In the genomic region with DNA sequence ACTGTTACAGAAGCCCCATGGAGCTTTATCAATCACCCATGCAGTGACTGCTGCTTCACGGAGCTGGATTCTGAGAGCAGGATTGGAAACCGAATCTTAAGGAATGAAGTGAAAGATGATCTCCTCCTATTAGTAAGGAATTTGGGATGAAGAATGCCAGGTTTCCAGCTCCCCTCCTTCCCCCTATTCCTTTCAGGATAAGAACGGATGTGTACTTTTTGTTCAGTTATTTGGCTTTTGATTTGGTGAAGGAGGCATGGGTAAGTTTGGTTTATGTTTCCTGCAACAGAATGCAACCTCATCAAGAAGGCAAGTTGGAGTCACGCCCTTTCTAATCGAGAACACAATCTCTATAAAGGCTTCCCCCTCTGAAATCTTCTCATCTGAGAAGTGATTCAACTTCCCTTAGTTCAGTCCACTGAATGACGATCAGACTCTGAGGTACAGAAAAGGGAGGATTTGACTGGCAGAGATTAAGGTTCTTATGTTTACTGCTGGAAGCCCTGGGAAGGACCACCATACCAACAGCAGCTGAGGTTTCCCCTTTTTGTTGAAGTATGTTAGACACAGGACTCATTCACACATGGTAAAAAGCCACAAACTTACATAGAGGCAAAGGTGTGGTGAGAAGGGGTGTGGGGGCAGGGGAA, we compare ENCODE assay signal across 8 cellular contexts. TPM values are rescaled to one million over a fixed set of nuclear protein-coding genes. Genes with fewer than 3 reads are reported as not detected.
DNase-seq lines count a peak whose midpoint lies in the region; ATAC-seq, FAIRE-seq and TF ChIP-seq lines count a peak whose summit lies in the region.

No MANE protein-coding gene starts in this region.

- intact Hi-C loops in K562 (cut with micrococcal nuclease) (no loop called here), sciatic nerve (cut with DNase I) (no loop called here)

- no peak overlapping the region for H4K8ac ChIP-seq in mesendoderm (ENCODE audit: low read depth, low read length)

- TF ChIP-seq CTCF in BJ (IDR thresholded peaks at IDR 0.05; ENCODE audit: insufficient read depth, low read depth, low read length), result no peak
- TF ChIP-seq CTCF in MM.1S (IDR thresholded peaks at IDR 0.05; ENCODE audit: low read length), result no peak
- no peak for TF ChIP-seq CTCF in K562 (IDR thresholded peaks at IDR 0.05 in 2 of 3, conservative IDR thresholded peaks at IDR 0.05 in 1 of 3; ENCODE audit: insufficient read depth in 2 of 3, low read depth in 1 of 3, low read length in 3 of 3)

- no peak for FAIRE-seq in K562 (lab: Jason Lieb, UNC)

- 16% methylated on average over 6 of the region's 6 CpGs for WGBS in K562 (ENCODE audit: insufficient coverage, low coverage, missing lambda C conversion rate)
- no CpG with 5 or more reads among the region's 6 CpGs for WGBS in mesendoderm (ENCODE audit: extremely low coverage, insufficient coverage, low lambda C conversion rate)

- H3K9me1 ChIP-seq in K562 (ENCODE audit: control insufficient read depth, insufficient read depth, low read length), result no peaks in the 10 kb centered on the region

- ATAC-seq in K562 (peak; percentile 42; the same call in 2 of the 3 replicates), GM19455 (IDR thresholded peaks at IDR 0.05; ENCODE audit: unreplicated experiment) (no peak), sciatic nerve (no peak)

- H3K27me3 ChIP-seq in BJ (ENCODE audit: control insufficient read depth, insufficient read depth, low read length), result no peaks in the 10 kb centered on the region
- no peaks in the 10 kb centered on the region for H3K27me3 ChIP-seq in MM.1S (replicated peaks; ENCODE audit: insufficient read depth, low read length)
- no peaks in the 10 kb centered on the region for H3K27me3 ChIP-seq in K562 (ENCODE audit: control insufficient read depth in 2 of 2, insufficient read depth in 2 of 2, low read length in 2 of 2)
- no peaks in the 10 kb centered on the region for H3K27me3 ChIP-seq in mesendoderm (ENCODE audit: insufficient read depth, low read length, poor library complexity)

- H2BK5ac ChIP-seq in mesendoderm (ENCODE audit: low read length), result no peak overlapping the region

- H3K9ac ChIP-seq in MM.1S (ENCODE audit: low read length) (no peak overlapping the region), K562 (ENCODE audit: insufficient read depth in 1 of 2, low read depth in 2 of 2, low read length in 2 of 2) (no peak overlapping the region), mesendoderm (ENCODE audit: low read length) (peak overlapping the region; percentile 8)

- H3K4ac ChIP-seq in mesendoderm (ENCODE audit: low read depth, low read length), result no peak overlapping the region

- peak overlapping the region; percentile 36; the same call in 1 of the 2 replicates for H3K4me2 ChIP-seq in MM.1S (ENCODE audit: low read depth, low read length)
- H3K4me2 ChIP-seq in K562 (ENCODE audit: insufficient read depth, low read length), result no peak overlapping the region
- H3K4me2 ChIP-seq in mesendoderm (ENCODE audit: low read length), result no peak overlapping the region

- H3K27ac ChIP-seq in MM.1S (ENCODE audit: low read length) (peak overlapping the region; percentile 52; the same call in 1 of the 2 replicates), K562 (ENCODE audit: extremely low read depth, low read depth, low read length) (no peak overlapping the region), mesendoderm (ENCODE audit: low read depth, low read length) (peak overlapping the region; percentile 11)

- TF ChIP-seq RAD21 in K562 (CRISPR knock-in tag; conservative IDR thresholded peaks at IDR 0.05 in 1 of 2, IDR thresholded peaks at IDR 0.05 in 1 of 2), result no peak

- no peak overlapping the region for H3K18ac ChIP-seq in mesendoderm (ENCODE audit: low read length)

- H3K9me2 ChIP-seq in MM.1S (replicated peaks; ENCODE audit: insufficient read depth, low read length), result no peaks in the 10 kb centered on the region

- in situ Hi-C loops in K562 (cut with MboI), result loop anchor here (5.0 kb wide), 1 partner anchor 34 kb away; no protein-coding TSS in a partner anchor

- H3K56ac ChIP-seq in mesendoderm (ENCODE audit: low read length), result peak overlapping the region; percentile 53

- H3K9me3 ChIP-seq in MM.1S (replicated peaks; ENCODE audit: insufficient read depth, low read length), result no peaks in the 10 kb centered on the region
- H3K9me3 ChIP-seq in K562 (replicated peaks; ENCODE audit: control insufficient read depth, insufficient read depth, low read depth, low read length), result no peaks in the 10 kb centered on the region

- no peak overlapping the region for H2BK120ac ChIP-seq in mesendoderm (ENCODE audit: low read depth, low read length)

- H3K79me2 ChIP-seq in MM.1S (ENCODE audit: low read length), result peaks cover 65% of the 10 kb centered on the region
- H3K79me2 ChIP-seq in K562 (ENCODE audit: control insufficient read depth, insufficient read depth, low read length), result peaks cover 15% of the 10 kb centered on the region
- peaks cover 32% of the 10 kb centered on the region for H3K79me2 ChIP-seq in mesendoderm (ENCODE audit: control insufficient read depth, insufficient read depth, low read length)

- peaks cover 37% of the 10 kb centered on the region for H3F3A ChIP-seq in MM.1S (ENCODE audit: insufficient read depth, low read length)

- no peak overlapping the region for H4K5ac ChIP-seq in mesendoderm (ENCODE audit: low read length)

- H3K36me3 ChIP-seq in BJ (ENCODE audit: control insufficient read depth, insufficient read depth, low read length) (no peaks in the 10 kb centered on the region; the same call in 1 of the 2 replicates), MM.1S (replicated peaks; ENCODE audit: insufficient read depth, low read length) (no peaks in the 10 kb centered on the region), K562 (ENCODE audit: control insufficient read depth, insufficient read depth, low read length) (peaks cover 12% of the 10 kb centered on the region; the same call in 1 of the 3 replicates), mesendoderm (ENCODE audit: control insufficient read depth, insufficient read depth, low read length) (no peaks in the 10 kb centered on the region)

- POLR2A ChIA-PET in BJ (lab: Charles Lee) (interaction anchor here (1.2 kb wide), 1 partner anchor 37 kb away, joined by 6 read pairs; no protein-coding TSS in a partner anchor), K562 (lab: Yijun Ruan, JAX) (interaction anchor here (1.0 to 2.3 kb wide), 4 partner anchors 15 to 43 kb away, joined by 3 to 7 read pairs (median 4); no protein-coding TSS in a partner anchor)

- H3K4me3 ChIP-seq in BJ (ENCODE audit: low read depth, low read length) (peak overlapping the region; percentile 3; the same call in 1 of the 2 replicates), MM.1S (ENCODE audit: low read length) (peak overlapping the region; percentile 7; the same call in 1 of the 2 replicates), K562 (no peak overlapping the region), mesendoderm (ENCODE audit: low read length) (no peak overlapping the region)

- H3K23ac ChIP-seq in mesendoderm (ENCODE audit: low read length), result no peak overlapping the region

- H2AFZ ChIP-seq in MM.1S (ENCODE audit: low read length) (no peak overlapping the region), K562 (ENCODE audit: low read depth, low read length) (no peak overlapping the region)

- H2BK15ac ChIP-seq in mesendoderm (replicated peaks; ENCODE audit: low read depth), result no peak overlapping the region

- H4K20me1 ChIP-seq in MM.1S (ENCODE audit: insufficient read depth, low read length), result no peaks in the 10 kb centered on the region
- peaks cover 14% of the 10 kb centered on the region; the same call in 1 of the 2 replicates for H4K20me1 ChIP-seq in K562 (replicated peaks; ENCODE audit: control insufficient read depth, insufficient read depth, low read length)

- CTCF ChIA-PET in BJ (lab: Yijun Ruan, JAX) (interaction anchor here (0.6 to 1.6 kb wide), 8 partner anchors 11 to 750 kb away, joined by 3 to 5 read pairs (median 4); no protein-coding TSS in a partner anchor), K562 (lab: Yijun Ruan, JAX; ENCODE audit: low intra/inter-chr PET ratio) (no interaction called here)

- no peak overlapping the region for H2AK5ac ChIP-seq in mesendoderm (ENCODE audit: low read length)

- no peak for TF ChIP-seq POLR2A in K562 (conservative IDR thresholded peaks at IDR 0.05)

- peaks cover 56% of the 10 kb centered on the region for H3K4me1 ChIP-seq in MM.1S (ENCODE audit: low read length)
- peaks cover 16 to 26% of the 10 kb centered on the region in 2 experiments for H3K4me1 ChIP-seq in K562 (replicated peaks in 1 of 2; ENCODE audit: control insufficient read depth in 2 of 2, insufficient read depth in 2 of 2, low read length in 2 of 2)
- H3K4me1 ChIP-seq in mesendoderm (ENCODE audit: control insufficient read depth, low read depth, low read length), result peaks cover 14% of the 10 kb centered on the region

- no TSS peak for BruUV-seq in K562 (replicated peaks; lab: Mats Ljungman, UMichigan)

- peaks cover 35% of the 10 kb centered on the region for H3K79me1 ChIP-seq in mesendoderm (ENCODE audit: low read length)

- TF ChIP-seq EP300 in K562 (IDR thresholded peaks at IDR 0.05; ENCODE audit: low read length), result peak; percentile 20; the same call in 1 of the 2 replicates

- DNase-seq in BJ (ENCODE audit: low read depth), result peak; percentile 50
- DNase-seq in MM.1S, result no peak
- DNase-seq in K562 (ENCODE audit: extremely low read depth in 1 of 4, low spot score in 3 of 4), result peak in 1 of 4 experiments; percentile 17
- peak; percentile 84 for DNase-seq in mesendoderm
- no peak for DNase-seq in NCI-H1092 treated with DMSO at 0.1 percent for 48 hours (lab: John Stamatoyannopoulos, UW)
- DNase-seq in NK-92 treated with Interleukin-12 subunit alpha and Interleukin-12 subunit beta, amount 100 ng/mL, for 24 hours (lab: John Stamatoyannopoulos, UW), result no peak
- no peak for DNase-seq in sciatic nerve (ENCODE audit: low spot score)

RNA-seq across cellular contexts. Expression of gene ELMO2, which starts 5.5 kb away (rescaled TPM):
- polyA plus RNA-seq in BJ (2011; rRNA removed) (46.8 and 62.2 TPM in 2 replicates), K562 (2011; rRNA removed) (16.4 and 17.6 TPM in 2 replicates), K562 (2014; fragmentation: Illumina TruSeq; extraction: Trizol) (16.4 and 21.5 TPM in 2 replicates), K562 (2014; fragmentation: Nextera tagmentation; extraction: Ambion mirVana) (10 to 100 TPM in 1 of 2 experiments, 1 to 10 TPM in 1; 8.8 to 15.9 TPM), K562 (2014; rRNA removed) (12.2 and 14.8 TPM in 2 replicates)
- 49.3 and 61.5 TPM in 2 replicates for polyA minus RNA-seq in BJ (2011; rRNA and poly(A)+ RNA removed)
- 25.8 and 29.0 TPM in 2 replicates for total RNA-seq in K562 (2011; cell fraction: chromatin; rRNA removed; ENCODE audit: low replicate concordance)
- total RNA-seq in K562 (2011; cell fraction: nucleolus; rRNA removed), result 10.8 and 12.8 TPM in 2 replicates
- 19.3 and 27.9 TPM in 2 replicates for total RNA-seq in K562 (2011; cell fraction: nucleoplasm; rRNA removed)
- total RNA-seq in K562 (2014; rRNA removed) (7.5 and 10.5 TPM in 2 replicates), K562 (2014; rRNA removed; fragmentation: Illumina TruSeq; extraction: Trizol) (10.2 and 10.6 TPM in 2 replicates), K562 (2015; rRNA removed; fragmentation: Illumina TruSeq; extraction: Trizol) (14.3 and 16.8 TPM in 2 replicates), K562 (2021) (16.5 and 19.6 TPM in 2 replicates), sciatic nerve (84.9 TPM)
- 22.4 and 24.3 TPM in 2 replicates for polyA plus RNA-seq in K562 (2011; cell fraction: cytosol; rRNA removed)
- polyA plus RNA-seq in K562 (2011; cell fraction: nucleus; rRNA removed), result 32.1 and 38.6 TPM in 2 replicates
- polyA plus RNA-seq in K562 (2012), result 13.4 and 16.5 TPM in 2 replicates
- polyA minus RNA-seq in K562 (2011; rRNA and poly(A)+ RNA removed), result 20.3 and 24.0 TPM in 2 replicates
- 12.3 and 15.4 TPM in 2 replicates for polyA minus RNA-seq in K562 (2011; cell fraction: cytosol; rRNA and poly(A)+ RNA removed)
- polyA minus RNA-seq in K562 (2011; cell fraction: nucleus; rRNA and poly(A)+ RNA removed), result 9.2 and 15.8 TPM in 2 replicates
- 15.8 TPM for polyA plus RNA-seq in mesendoderm (2013, experiment 1 of 2)
- polyA plus RNA-seq in mesendoderm (2013, experiment 2 of 2), result 14.4 TPM

Comparison
In these comparisons a context has a peak if more than half of its experiments do, and no peak if none do; other contexts are left out.
1. DNase-seq: peak in BJ (single experiment) and mesendoderm (single experiment); none in MM.1S (single experiment), NCI-H1092 treated with DMSO at 0.1 percent for 48 hours (single experiment), NK-92 treated with Interleukin-12 subunit alpha and Interleukin-12 subunit beta, amount 100 ng/mL, for 24 hours (single experiment) and sciatic nerve (single experiment).
2. H3K4me3 ChIP-seq: peak in BJ (single experiment) and MM.1S (single experiment); none in K562 (single experiment) and mesendoderm (single experiment).